Comparison of ENCODE assay signal across 7 cellular contexts in the genomic region with DNA sequence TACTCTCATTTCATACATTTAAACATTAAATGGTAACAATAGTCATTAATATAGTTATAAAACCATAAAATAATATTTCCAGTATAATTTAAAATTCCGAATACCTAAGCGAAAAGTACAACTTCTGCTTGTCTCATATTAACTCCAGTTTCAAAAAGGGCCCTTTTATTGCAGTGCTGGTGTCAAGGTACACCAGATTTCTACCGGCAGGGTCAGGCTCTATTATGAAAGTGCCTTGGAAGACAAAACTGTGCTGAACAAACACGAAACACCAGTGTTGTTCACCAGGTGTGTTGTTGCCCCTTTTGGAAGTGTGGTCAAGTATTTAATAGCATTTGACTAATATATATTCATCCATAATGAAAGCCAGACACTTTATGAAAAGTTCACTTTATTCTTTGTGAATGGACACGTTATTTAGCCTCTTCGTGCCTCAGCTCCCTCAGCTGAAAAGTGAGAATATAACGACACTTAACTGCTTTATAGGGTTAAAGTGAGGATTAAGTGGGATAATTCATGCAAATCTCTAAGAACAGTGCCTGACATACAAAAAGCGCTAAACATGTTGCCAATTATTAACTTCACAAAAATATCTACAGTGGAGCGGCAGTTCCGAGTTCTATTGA. TPM values are rescaled to one million over a fixed set of nuclear protein-coding genes. Genes with fewer than 3 reads are reported as not detected.
DNase-seq lines count a peak whose midpoint lies in the region; ATAC-seq and TF ChIP-seq lines count a peak whose summit lies in the region.

No MANE protein-coding gene starts in this region.

- intact Hi-C loops in Calu3 (cut with micrococcal nuclease; ENCODE audit: unreplicated experiment) = no loop called here

- no peak overlapping the region for H3K27ac Mint-ChIP-seq in CD4-positive, CD25-positive, alpha-beta regulatory T cell
- peak overlapping the region; percentile 76 for H3K27ac Mint-ChIP-seq in Calu3 (ENCODE audit: unreplicated experiment)
- no peak overlapping the region for H3K27ac Mint-ChIP-seq in activated naive CD8-positive, alpha-beta T cell treated with anti-CD3 and anti-CD28 coated beads, Interleukin-2, amount 50 U/mL, for 24 hours

- H3K4me1 ChIP-seq in CD4-positive, CD25-positive, alpha-beta regulatory T cell (ENCODE audit: control insufficient read depth, insufficient read depth, low read length, poor library complexity, severe bottlenecking) = peaks cover 24% of the 10 kb centered on the region
- peaks cover 11% of the 10 kb centered on the region for H3K4me1 ChIP-seq in mucosa of stomach (ENCODE audit: control insufficient read depth, insufficient read depth, low read length)

- H3K36me3 ChIP-seq in CD4-positive, CD25-positive, alpha-beta regulatory T cell (ENCODE audit: control insufficient read depth, insufficient read depth, low read length) = no peaks in the 10 kb centered on the region
- no peaks in the 10 kb centered on the region for H3K36me3 ChIP-seq in mucosa of stomach (ENCODE audit: control insufficient read depth, insufficient read depth, low read length)

- peaks cover 53% of the 10 kb centered on the region for H3K27me3 ChIP-seq in CD4-positive, CD25-positive, alpha-beta regulatory T cell (ENCODE audit: control insufficient read depth, insufficient read depth, low read length)
- no peaks in the 10 kb centered on the region for H3K27me3 ChIP-seq in mucosa of stomach (ENCODE audit: control insufficient read depth, insufficient read depth, low read length)

- H3K9me3 ChIP-seq in CD4-positive, CD25-positive, alpha-beta regulatory T cell (ENCODE audit: control insufficient read depth in 2 of 2, low read length in 2 of 2) = peaks cover 22 to 23% of the 10 kb centered on the region in 2 experiments
- no peaks in the 10 kb centered on the region for H3K9me3 ChIP-seq in mucosa of stomach (ENCODE audit: control insufficient read depth, low read length)

- peak overlapping the region; percentile 55 to 79 (median 76) for H3K4me3 Mint-ChIP-seq in CD4-positive, CD25-positive, alpha-beta regulatory T cell
- H3K4me3 Mint-ChIP-seq in Calu3 (ENCODE audit: low read depth, unreplicated experiment) = peak overlapping the region; percentile 89
- peak overlapping the region; percentile 63 for H3K4me3 Mint-ChIP-seq in activated naive CD8-positive, alpha-beta T cell treated with anti-CD3 and anti-CD28 coated beads, Interleukin-2, amount 50 U/mL, for 24 hours

- peaks cover 8 to 19% (median 12%) of the 10 kb centered on the region in 4 donors for H3K4me1 Mint-ChIP-seq in CD4-positive, CD25-positive, alpha-beta regulatory T cell
- H3K4me1 Mint-ChIP-seq in Calu3 (ENCODE audit: low read depth, unreplicated experiment) = peaks cover 25% of the 10 kb centered on the region
- H3K4me1 Mint-ChIP-seq in activated naive CD8-positive, alpha-beta T cell treated with anti-CD3 and anti-CD28 coated beads, Interleukin-2, amount 50 U/mL, for 24 hours = peaks cover 15% of the 10 kb centered on the region

- no peak overlapping the region for H3K4me3 ChIP-seq in CD4-positive, CD25-positive, alpha-beta regulatory T cell (ENCODE audit: low read depth, low read length)
- H3K4me3 ChIP-seq in mucosa of stomach (ENCODE audit: low read length) = peak overlapping the region; percentile 80

- CTCF ChIA-PET in Calu3 (lab: Charles Lee) = interaction anchor here (1.4 to 2.0 kb wide), 3 partner anchors 10 to 22 kb away, joined by 6 to 17 read pairs (median 12); no protein-coding TSS in a partner anchor

- H3K36me3 Mint-ChIP-seq in CD4-positive, CD25-positive, alpha-beta regulatory T cell = no peaks in the 10 kb centered on the region
- H3K36me3 Mint-ChIP-seq in Calu3 (ENCODE audit: insufficient read depth, unreplicated experiment) = peaks cover 27% of the 10 kb centered on the region
- peaks cover 10% of the 10 kb centered on the region for H3K36me3 Mint-ChIP-seq in activated naive CD8-positive, alpha-beta T cell treated with anti-CD3 and anti-CD28 coated beads, Interleukin-2, amount 50 U/mL, for 24 hours (ENCODE audit: low read depth)

- ATAC-seq in CD4-positive, CD25-positive, alpha-beta regulatory T cell (ENCODE audit: low read depth in 2 of 2) = no peak
- no peak for ATAC-seq in activated naive CD8-positive, alpha-beta T cell treated with anti-CD3 and anti-CD28 coated beads, Interleukin-2, amount 50 U/mL, for 24 hours

- no TSS peak for BruUV-seq in Calu3 (replicated peaks; lab: Mats Ljungman, UMichigan)

- no peak for TF ChIP-seq CTCF in Calu3 (IDR thresholded peaks at IDR 0.05; ENCODE audit: unreplicated experiment)

- no peak overlapping the region for H3K27ac ChIP-seq in CD4-positive, CD25-positive, alpha-beta regulatory T cell (ENCODE audit: insufficient read depth, low read length, poor library complexity, severe bottlenecking)

- H3K9me3 Mint-ChIP-seq in CD4-positive, CD25-positive, alpha-beta regulatory T cell = peaks cover 2 to 34% (median 11%) of the 10 kb centered on the region in 7 donors
- peaks cover 3% of the 10 kb centered on the region for H3K9me3 Mint-ChIP-seq in Calu3 (ENCODE audit: low read depth, unreplicated experiment)
- peaks cover 27% of the 10 kb centered on the region for H3K9me3 Mint-ChIP-seq in activated naive CD8-positive, alpha-beta T cell treated with anti-CD3 and anti-CD28 coated beads, Interleukin-2, amount 50 U/mL, for 24 hours

- H3K9ac ChIP-seq in mucosa of stomach (ENCODE audit: low read length) = peak overlapping the region; percentile 60

- peaks cover 88% of the 10 kb centered on the region for H3K27me3 Mint-ChIP-seq in CD4-positive, CD25-positive, alpha-beta regulatory T cell
- no peaks in the 10 kb centered on the region for H3K27me3 Mint-ChIP-seq in Calu3 (ENCODE audit: unreplicated experiment)
- H3K27me3 Mint-ChIP-seq in activated naive CD8-positive, alpha-beta T cell treated with anti-CD3 and anti-CD28 coated beads, Interleukin-2, amount 50 U/mL, for 24 hours = peaks cover 82% of the 10 kb centered on the region

- DNase-seq in CD4-positive, CD25-positive, alpha-beta regulatory T cell = no peak
- no peak for DNase-seq in Calu3
- DNase-seq in activated naive CD8-positive, alpha-beta T cell treated with anti-CD3 and anti-CD28 coated beads, Interleukin-2, amount 50 U/mL, for 24 hours = no peak
- no peak for DNase-seq in NCI-H1436 treated with DMSO at 0.1 percent for 48 hours (lab: John Stamatoyannopoulos, UW)
- no peak for DNase-seq in NCI-H774 (lab: John Stamatoyannopoulos, UW)
- no peak for DNase-seq in Kasumi-1 (lab: John Stamatoyannopoulos, UW)

RNA-seq across cellular contexts. Expression of a gene that starts 20.3 kb away (rescaled TPM):
- total RNA-seq in CD4-positive, CD25-positive, alpha-beta regulatory T cell = 25.0 TPM
- 10 to 100 TPM; 40.6 to 51.5 (median 41.6) TPM for polyA plus RNA-seq in CD4-positive, CD25-positive, alpha-beta regulatory T cell
- total RNA-seq in Calu3 (2022) = 85.1 and 93.5 TPM in 2 replicates

RNA-seq across cellular contexts. Expression of a gene that starts 45.0 kb away (rescaled TPM):
- 0.12 TPM for total RNA-seq in CD4-positive, CD25-positive, alpha-beta regulatory T cell
- under 1 TPM in 2 of 4 donors, not detected in 2; 0.07 to 0.25 TPM for polyA plus RNA-seq in CD4-positive, CD25-positive, alpha-beta regulatory T cell
- total RNA-seq in Calu3 (2022) = 21.4 and 29.4 TPM in 2 replicates

Comparison
In these comparisons a context has a peak if more than half of its experiments do, and no peak if none do; other contexts are left out.
1. RNA of a gene that starts 45.0 kb away (total RNA-seq): 21.4 to 29.4 TPM in Calu3; 0.12 TPM in CD4-positive, CD25-positive, alpha-beta regulatory T cell (single experiment); every median in the first group is over 10 times any median in the second.
2. Peak in every context shown above with its lines, with median percentiles within 50 percentile points of each other: H3K4me3 Mint-ChIP-seq.